12 cellular contexts compared by ENCODE assay signal in the genomic region with DNA sequence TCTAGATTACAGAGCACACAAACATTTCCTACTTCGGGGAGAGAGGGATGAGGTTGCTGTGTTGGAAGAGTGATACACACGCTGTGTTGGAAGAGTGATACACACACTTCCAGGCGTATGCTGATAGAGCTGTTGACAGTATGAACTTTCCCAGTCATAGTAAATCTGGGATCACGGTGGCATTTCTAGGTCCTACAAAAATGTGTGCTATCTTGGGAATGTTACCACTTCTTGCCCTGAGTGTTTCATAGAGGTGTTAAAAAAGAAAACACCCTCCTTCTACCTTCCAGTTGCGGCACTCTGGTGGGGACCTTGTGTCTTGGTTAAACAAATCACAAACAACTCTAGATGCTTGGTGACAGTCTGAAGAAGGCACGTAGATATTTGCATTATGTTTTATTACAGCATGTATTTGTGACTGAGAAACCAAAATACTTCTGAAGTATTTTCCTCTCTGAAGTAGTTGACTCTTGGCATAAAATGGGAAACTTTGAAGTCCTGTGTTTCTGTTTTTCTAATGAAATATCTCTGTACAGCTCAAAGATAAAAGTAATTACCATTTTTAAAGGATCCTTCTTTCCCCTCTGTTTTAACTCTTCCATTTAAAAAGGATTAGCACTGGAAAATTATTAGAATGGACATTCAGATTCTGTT. TPM values are rescaled to one million over a fixed set of nuclear protein-coding genes. Genes with fewer than 3 reads are reported as not detected.
A peak's percentile ranks its signal among the peaks of the same experiment; 100 is the strongest.
DNase-seq lines count a peak whose midpoint lies in the region; ATAC-seq and TF ChIP-seq lines count a peak whose summit lies in the region.
"Had no signal": no experiment of that assay in that cellular context is flagged by ENCODE, and none has a peak within 500 bp of the region (broad histone marks: within the 10 kb centered on the region; RNA-seq: fewer than 3 reads in every experiment).

No MANE protein-coding gene starts in this region.

- H3K36me3 ChIP-seq in Loucy (ENCODE audit: insufficient read depth, low read length): peaks cover under 1% of the 10 kb centered on the region; the same call in 1 of the 2 replicates

- H3K4me1 ChIP-seq in Loucy (ENCODE audit: insufficient read depth, low read length, poor library complexity, severe bottlenecking): peaks cover 22% of the 10 kb centered on the region

- no peaks in the 10 kb centered on the region for H3K9me3 ChIP-seq in Loucy (ENCODE audit: insufficient read depth, low read depth, low read length)
- H3K9me3 ChIP-seq: stomach had no signal

- peak overlapping the region; percentile 8 to 36 for H3K4me3 Mint-ChIP-seq in effector memory CD8-positive, alpha-beta T cell
- peak overlapping the region; percentile 26 for H3K4me3 Mint-ChIP-seq in natural killer cell treated with Interleukin-12 subunit alpha and Interleukin-12 subunit beta and Interleukin-15 and Interleukin-18, amount 100 ng/mL, for 72 hours

- H3K4me1 Mint-ChIP-seq in effector memory CD8-positive, alpha-beta T cell (ENCODE audit: low read depth in 2 of 2): peaks cover 38 to 62% of the 10 kb centered on the region in 2 donors
- H3K4me1 Mint-ChIP-seq in natural killer cell treated with Interleukin-12 subunit alpha and Interleukin-12 subunit beta and Interleukin-15 and Interleukin-18, amount 100 ng/mL, for 72 hours (ENCODE audit: low read depth in 2 of 2): peaks cover 48 to 54% of the 10 kb centered on the region in 2 donors

- H3K36me3 Mint-ChIP-seq in effector memory CD8-positive, alpha-beta T cell (ENCODE audit: insufficient read depth): peaks cover 5% of the 10 kb centered on the region
- no peaks in the 10 kb centered on the region for H3K36me3 Mint-ChIP-seq in natural killer cell treated with Interleukin-12 subunit alpha and Interleukin-12 subunit beta and Interleukin-15 and Interleukin-18, amount 100 ng/mL, for 72 hours

- H4K20me1 ChIP-seq in Loucy (ENCODE audit: insufficient read depth, low read length, poor library complexity, severe bottlenecking): peaks cover 34% of the 10 kb centered on the region

- H3K79me2 ChIP-seq in Loucy (ENCODE audit: insufficient read depth, low read length): peaks cover 84% of the 10 kb centered on the region

- H3K9me2 ChIP-seq in Loucy (replicated peaks; ENCODE audit: low read depth, low read length): no peaks in the 10 kb centered on the region

- DNase-seq in AG10803 (ENCODE audit: low read depth) (peak; percentile 25), dedifferentiated amniotic fluid mesenchymal stem cell (ENCODE audit: extremely low spot score) (no peak), NCI-H226 (no peak), pons (ENCODE audit: low spot score) (no peak), MV-4-11 (lab: John Stamatoyannopoulos, UW) (no peak)
- DNase-seq in effector memory CD8-positive, alpha-beta T cell: no peak
- DNase-seq in natural killer cell treated with Interleukin-12 subunit alpha and Interleukin-12 subunit beta and Interleukin-15 and Interleukin-18, amount 100 ng/mL, for 72 hours (ENCODE audit: low spot score): no peak
- DNase-seq: NCI-H1092 treated with DMSO at 0.1 percent for 48 hours; NK-92 treated with Interleukin-12 subunit alpha and Interleukin-12 subunit beta, amount 100 ng/mL, for 24 hours; stomach; WERI-Rb-1 had no signal

- H3F3A ChIP-seq in Loucy (ENCODE audit: low read depth): 0 out of 2 replicates have a peak, but pooled peaks cover 4% of the 10 kb centered on the region

- TF ChIP-seq CTCF in AG10803 (conservative IDR thresholded peaks at IDR 0.05; ENCODE audit: low read length) (no peak), Loucy (conservative IDR thresholded peaks at IDR 0.05; ENCODE audit: low read length) (no peak)

- H3K27me3 ChIP-seq in Loucy (ENCODE audit: insufficient read depth, low read length, poor library complexity, severe bottlenecking): no peaks in the 10 kb centered on the region
- H3K27me3 ChIP-seq: stomach had no signal

- H3K4me3 ChIP-seq in AG10803 (ENCODE audit: low read length) (no peak overlapping the region), Loucy (ENCODE audit: low read length, poor library complexity, severe bottlenecking) (peak overlapping the region; percentile 46)
- H3K4me3 ChIP-seq: stomach had no signal

- no peak overlapping the region for H3K9ac ChIP-seq in Loucy (ENCODE audit: low read depth, low read length, poor library complexity, severe bottlenecking)

- H3K4me2 ChIP-seq in Loucy (ENCODE audit: low read depth, low read length, poor library complexity, severe bottlenecking): peak overlapping the region; percentile 53

- no peaks in the 10 kb centered on the region for H3K27me3 Mint-ChIP-seq in effector memory CD8-positive, alpha-beta T cell
- H3K27me3 Mint-ChIP-seq in natural killer cell treated with Interleukin-12 subunit alpha and Interleukin-12 subunit beta and Interleukin-15 and Interleukin-18, amount 100 ng/mL, for 72 hours: no peaks in the 10 kb centered on the region

- H3K9me3 Mint-ChIP-seq in effector memory CD8-positive, alpha-beta T cell: no peaks in the 10 kb centered on the region
- no peaks in the 10 kb centered on the region for H3K9me3 Mint-ChIP-seq in natural killer cell treated with Interleukin-12 subunit alpha and Interleukin-12 subunit beta and Interleukin-15 and Interleukin-18, amount 100 ng/mL, for 72 hours

- peak overlapping the region; percentile 5 to 48 for H3K27ac Mint-ChIP-seq in effector memory CD8-positive, alpha-beta T cell
- H3K27ac Mint-ChIP-seq in natural killer cell treated with Interleukin-12 subunit alpha and Interleukin-12 subunit beta and Interleukin-15 and Interleukin-18, amount 100 ng/mL, for 72 hours: peak overlapping the region; percentile 55 to 57

- H2AFZ ChIP-seq in Loucy (ENCODE audit: low read length): no peak overlapping the region

- ATAC-seq in effector memory CD8-positive, alpha-beta T cell (replicated peaks): no peak
- ATAC-seq in natural killer cell treated with Interleukin-12 subunit alpha and Interleukin-12 subunit beta and Interleukin-15 and Interleukin-18, amount 100 ng/mL, for 72 hours: no peak

RNA-seq across cellular contexts. Expression of a gene that starts 52.5 kb away (rescaled TPM):
- total RNA-seq in natural killer cell treated with Interleukin-12 subunit alpha and Interleukin-12 subunit beta and Interleukin-15 and Interleukin-18, amount 100 ng/mL, for 72 hours: 10 to 100 TPM; 27.6 to 42.9 TPM
